Comparison of ENCODE assay signal across 18 cellular contexts in the genomic region with DNA sequence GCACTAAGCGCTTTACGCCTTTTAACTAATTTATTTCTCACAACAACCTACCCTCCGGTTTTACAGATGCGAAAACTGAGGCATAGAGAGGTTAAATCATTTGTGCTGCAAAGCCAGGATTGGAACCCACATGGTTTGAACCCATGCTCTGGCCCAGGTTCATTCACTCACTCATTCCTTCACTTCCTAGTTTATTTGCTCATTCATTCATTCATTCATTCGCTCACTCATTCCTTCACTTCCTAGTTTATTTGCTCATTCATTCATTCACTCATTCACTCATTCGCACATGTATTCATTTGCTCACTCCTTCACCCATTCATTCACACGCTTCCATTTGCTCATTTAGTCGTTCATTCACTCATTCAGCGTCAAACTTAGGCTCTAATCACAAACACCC. TPM values are rescaled to one million over a fixed set of nuclear protein-coding genes. Genes with fewer than 3 reads are reported as not detected.
A peak's percentile ranks its signal among the peaks of the same experiment; 100 is the strongest.
DNase-seq lines count a peak whose midpoint lies in the region; ATAC-seq, FAIRE-seq and TF ChIP-seq lines count a peak whose summit lies in the region.
"Had no signal": no experiment of that assay in that cellular context is flagged by ENCODE, and none has a peak within 500 bp of the region (broad histone marks: within the 10 kb centered on the region; RNA-seq: fewer than 3 reads in every experiment).

No MANE protein-coding gene starts in this region.

- CTCF ChIA-PET in HepG2 (lab: Yijun Ruan, JAX; ENCODE audit: low intra/inter-chr PET ratio, low total read pairs), result no interaction called here
- CTCF ChIA-PET in GM12878 (lab: Yijun Ruan, JAX), result no interaction called here

- TF ChIP-seq POLR2A in HepG2 (IDR thresholded peaks at IDR 0.05; ENCODE audit: insufficient read depth in 1 of 2, low read depth in 2 of 2, low read length in 2 of 2) (no peak), right lobe of liver (IDR thresholded peaks at IDR 0.05) (no peak), GM12878 (IDR thresholded peaks at IDR 0.05; ENCODE audit: low read depth, low read length) (no peak)

- TF ChIP-seq EP300 in HepG2 (IDR thresholded peaks at IDR 0.05; ENCODE audit: low read depth in 2 of 2, low read length in 2 of 2), result no peak
- no peak for TF ChIP-seq EP300 in HepG2 (CRISPR knock-in tag; IDR thresholded peaks at IDR 0.05; ENCODE audit: borderline replicate concordance)
- TF ChIP-seq EP300 in GM12878 (IDR thresholded peaks at IDR 0.05; ENCODE audit: borderline replicate concordance in 1 of 2, control insufficient read depth in 1 of 2, low read depth in 2 of 2, low read length in 2 of 2), result no peak

- peak overlapping the region; percentile 16 for H4K8ac ChIP-seq in mesenchymal stem cell (ENCODE audit: low read length)

- no peak for TF ChIP-seq CTCF in HepG2 (CRISPR knock-in tag; IDR thresholded peaks at IDR 0.05)
- no peak for TF ChIP-seq CTCF in right lobe of liver (IDR thresholded peaks at IDR 0.05)
- TF ChIP-seq CTCF in GM12878 (IDR thresholded peaks at IDR 0.05 in 2 of 3, conservative IDR thresholded peaks at IDR 0.05 in 1 of 3; ENCODE audit: control insufficient read depth in 2 of 3, extremely low read depth in 1 of 3, insufficient read depth in 1 of 3, low read depth in 3 of 3, low read length in 3 of 3), result no peak

- H3K4me2 ChIP-seq in HepG2 (ENCODE audit: low read depth, low read length) (no peak overlapping the region), GM12878 (ENCODE audit: control insufficient read depth, insufficient read depth) (no peak overlapping the region), mesenchymal stem cell (ENCODE audit: low read length, poor library complexity, severe bottlenecking) (no peak overlapping the region)
- H3K4me2 ChIP-seq: GM23338 had no signal

- H2BK15ac ChIP-seq in mesenchymal stem cell (ENCODE audit: low read depth, poor library complexity, severe bottlenecking), result no peak overlapping the region

- H3K4me1 ChIP-seq in HepG2 (ENCODE audit: insufficient read depth, low read length) (no peaks in the 10 kb centered on the region), right lobe of liver (no peaks in the 10 kb centered on the region), GM12878 (ENCODE audit: control insufficient read depth, insufficient read depth, low read length) (no peaks in the 10 kb centered on the region), mesenchymal stem cell (ENCODE audit: control insufficient read depth, insufficient read depth, low read depth, low read length) (peaks cover 4% of the 10 kb centered on the region)

- no peak for DNase-seq in HepG2 (ENCODE audit: low spot score)
- DNase-seq in right lobe of liver, result no peak
- DNase-seq in GM12878 (ENCODE audit: low read depth, low spot score), result no peak
- DNase-seq in mesenchymal stem cell, result no peak
- DNase-seq in 8988T, result no peak
- DNase-seq: C1 segment of cervical spinal cord; Calu3; CD4-positive, alpha-beta memory T cell; COR-L47; DMS53; DMS79 treated with DMSO at 0.1 percent for 48 hours; GF-D8; H9; HFFc6 had no signal

- no peaks in the 10 kb centered on the region for H3K36me3 ChIP-seq in HepG2 (replicated peaks in 1 of 2; ENCODE audit: control insufficient read depth in 1 of 2, insufficient read depth in 2 of 2, low read length in 2 of 2)
- H3K36me3 ChIP-seq in right lobe of liver, result no peaks in the 10 kb centered on the region
- H3K36me3 ChIP-seq in GM12878 (ENCODE audit: control insufficient read depth in 2 of 2, insufficient read depth in 2 of 2, low read length in 1 of 2), result no peaks in the 10 kb centered on the region
- peaks cover 0 to 4% of the 10 kb centered on the region in 2 experiments for H3K36me3 ChIP-seq in mesenchymal stem cell (ENCODE audit: control insufficient read depth in 1 of 2, insufficient read depth in 2 of 2, low read depth in 1 of 2, low read length in 2 of 2)

- WGBS in HepG2 (ENCODE audit: low lambda C conversion rate), result 77% methylated on average over 9 of the region's 9 CpGs
- 89% methylated on average over 9 of the region's 9 CpGs for WGBS in right lobe of liver (ENCODE audit: insufficient coverage, low coverage, low lambda C conversion rate, missing lambda C conversion rate)
- 58% methylated on average over 9 of the region's 9 CpGs for WGBS in GM12878 (ENCODE audit: insufficient coverage, insufficient replicate concordance, low lambda C conversion rate, missing lambda C conversion rate)
- 95% methylated on average over 8 of the region's 9 CpGs for WGBS in mesenchymal stem cell

- H2AFZ ChIP-seq in HepG2 (ENCODE audit: low read length) (no peak overlapping the region), GM12878 (ENCODE audit: control insufficient read depth, low read depth, low read length) (no peak overlapping the region), mesenchymal stem cell (ENCODE audit: low read depth, low read length) (no peak overlapping the region)
- H2AFZ ChIP-seq: GM23338 had no signal

- in situ Hi-C loops in HepG2 (cut with HindIII; ENCODE audit: extremely low pct_ligation_motif_present, low pct_unique_long_range_greater_than_20kb), result no loop called here
- in situ Hi-C loops in GM12878 (cut with MboI), result no loop called here

- H3K27me3 ChIP-seq in HepG2 (ENCODE audit: control insufficient read depth in 1 of 2, insufficient read depth in 2 of 2, low read length in 2 of 2), result peaks cover 0 to 6% of the 10 kb centered on the region in 2 experiments; a peak in 1 of 5 replicates
- H3K27me3 ChIP-seq in right lobe of liver, result no peaks in the 10 kb centered on the region
- no peaks in the 10 kb centered on the region; a peak in 1 of 4 replicates for H3K27me3 ChIP-seq in GM12878 (replicated peaks in 1 of 2; ENCODE audit: control insufficient read depth in 2 of 2, insufficient read depth in 2 of 2, low read length in 1 of 2)
- peaks cover 4 to 14% of the 10 kb centered on the region in 2 experiments for H3K27me3 ChIP-seq in mesenchymal stem cell (ENCODE audit: control insufficient read depth in 1 of 2, insufficient read depth in 1 of 2, low read length in 2 of 2)

- SMC1A ChIA-PET in GM12878 (lab: Charles Lee; ENCODE audit: uncharacterized antibody, unreplicated experiment), result no interaction called here

- H4K91ac ChIP-seq in mesenchymal stem cell (ENCODE audit: low read length), result no peak overlapping the region

- FAIRE-seq in HepG2 (lab: Jason Lieb, UNC) (no peak), GM12878 (lab: Jason Lieb, UNC) (no peak)
- FAIRE-seq: GM12892, GM19239 had no signal

- no peaks in the 10 kb centered on the region for H4K20me1 ChIP-seq in HepG2 (ENCODE audit: insufficient read depth, low read length)
- no peaks in the 10 kb centered on the region for H4K20me1 ChIP-seq in GM12878 (ENCODE audit: control insufficient read depth, insufficient read depth)

- H3K4me3 ChIP-seq in HepG2 (replicated peaks in 1 of 3; ENCODE audit: insufficient read depth in 1 of 3, low read depth in 2 of 3, low read length in 3 of 3), result no peak overlapping the region
- no peak overlapping the region for H3K4me3 ChIP-seq in right lobe of liver
- no peak overlapping the region for H3K4me3 ChIP-seq in GM12878
- H3K4me3 ChIP-seq in mesenchymal stem cell (ENCODE audit: insufficient read depth in 1 of 2, low read depth in 1 of 2, low read length in 2 of 2), result no peak overlapping the region
- H3K4me3 ChIP-seq: GM23338 had no signal

- no peak overlapping the region for H3K4ac ChIP-seq in mesenchymal stem cell (ENCODE audit: low read depth in 1 of 2, low read length in 2 of 2)

- H3K27ac ChIP-seq in HepG2 (ENCODE audit: extremely low read length, insufficient read depth, low read length), result no peak overlapping the region
- H3K27ac ChIP-seq in right lobe of liver, result no peak overlapping the region
- H3K27ac ChIP-seq in GM12878 (ENCODE audit: control insufficient read depth, insufficient read depth), result no peak overlapping the region
- no peak overlapping the region for H3K27ac ChIP-seq in mesenchymal stem cell (ENCODE audit: low read length, poor library complexity, severe bottlenecking)

- no peak overlapping the region for H2BK120ac ChIP-seq in mesenchymal stem cell (ENCODE audit: low read depth, low read length)

- no peak overlapping the region for H3K9ac ChIP-seq in HepG2 (ENCODE audit: insufficient read depth, low read depth, low read length)
- H3K9ac ChIP-seq in GM12878 (ENCODE audit: control insufficient read depth, insufficient read depth, low read length), result no peak overlapping the region
- no peak overlapping the region for H3K9ac ChIP-seq in mesenchymal stem cell (ENCODE audit: low read length)

- TF ChIP-seq RAD21 in HepG2 (CRISPR knock-in tag; IDR thresholded peaks at IDR 0.05), result no peak
- TF ChIP-seq RAD21 in GM12878 (IDR thresholded peaks at IDR 0.05; ENCODE audit: insufficient read depth, low read depth, low read length), result no peak

- H3K79me2 ChIP-seq in HepG2 (ENCODE audit: insufficient read depth, low read length) (no peaks in the 10 kb centered on the region), GM12878 (ENCODE audit: control insufficient read depth, insufficient read depth, low read length) (no peaks in the 10 kb centered on the region)

- no peak overlapping the region for H2AK5ac ChIP-seq in mesenchymal stem cell (ENCODE audit: low read length, severe bottlenecking)

- no peak overlapping the region for H2BK5ac ChIP-seq in mesenchymal stem cell (ENCODE audit: low read depth, low read length, poor library complexity, severe bottlenecking)

- no peak overlapping the region for H3K23ac ChIP-seq in mesenchymal stem cell (ENCODE audit: low read length in 2 of 2)

- intact Hi-C loops in HepG2 (cut with micrococcal nuclease; ENCODE audit: unreplicated experiment), result no loop called here
- intact Hi-C loops in right lobe of liver (cut with DNase I), result no loop called here
- intact Hi-C loops in GM12878 (cut with micrococcal nuclease; ENCODE audit: unreplicated experiment), result no loop called here

- H3K14ac ChIP-seq in mesenchymal stem cell (ENCODE audit: low read length in 2 of 2), result no peak overlapping the region

- POLR2A ChIA-PET in HepG2 (lab: Yijun Ruan, JAX), result no interaction called here
- POLR2A ChIA-PET in GM12878 (lab: Charles Lee), result no interaction called here

- no peak for ATAC-seq in HepG2
- ATAC-seq in right lobe of liver, result no peak
- no peak for ATAC-seq in GM12878
- no peak for ATAC-seq in GM21576 (IDR thresholded peaks at IDR 0.05; ENCODE audit: unreplicated experiment)

- H3K9me3 ChIP-seq in HepG2 (ENCODE audit: low read length), result no peaks in the 10 kb centered on the region
- H3K9me3 ChIP-seq in right lobe of liver, result no peaks in the 10 kb centered on the region
- no peaks in the 10 kb centered on the region for H3K9me3 ChIP-seq in GM12878 (replicated peaks; ENCODE audit: control insufficient read depth, insufficient read depth, low read length)
- no peaks in the 10 kb centered on the region for H3K9me3 ChIP-seq in mesenchymal stem cell (ENCODE audit: control insufficient read depth, low read length)

- RAD21 ChIA-PET in GM12878 (lab: Charles Lee; ENCODE audit: unreplicated experiment), result no interaction called here

- BruUV-seq in HepG2 (replicated peaks; lab: Mats Ljungman, UMichigan) (no TSS peak), GM12878 (replicated peaks; lab: Mats Ljungman, UMichigan) (no TSS peak)

- no peak overlapping the region for H3K18ac ChIP-seq in mesenchymal stem cell (ENCODE audit: low read depth in 1 of 2, low read length in 2 of 2)

- H2BK12ac ChIP-seq in mesenchymal stem cell (ENCODE audit: low read length in 2 of 2), result no peak overlapping the region

- H3K79me1 ChIP-seq in mesenchymal stem cell (replicated peaks; ENCODE audit: low read length, poor library complexity, severe bottlenecking), result no peaks in the 10 kb centered on the region

RNA-seq across cellular contexts. Expression of a gene that starts 29.4 kb away (rescaled TPM):
- 0.09 and 0.11 TPM in 2 replicates for total RNA-seq in HepG2 (2016; rRNA removed; fragmentation: Illumina TruSeq; extraction: Trizol)
- total RNA-seq in HepG2 (2016; cell fraction: cytosol; rRNA removed; fragmentation: Illumina TruSeq; extraction: Trizol; ENCODE audit: low read depth), result not detected in 2 replicates
- 0.03 and 0.13 TPM in 2 replicates for total RNA-seq in HepG2 (2016; cell fraction: insoluble cytoplasmic fraction; rRNA removed; fragmentation: Illumina TruSeq; extraction: Trizol)
- 0.03 TPM in 2 replicates for total RNA-seq in HepG2 (2016; cell fraction: membrane; rRNA removed; fragmentation: Illumina TruSeq; extraction: Trizol)
- total RNA-seq in HepG2 (2016; cell fraction: nucleus; rRNA removed; fragmentation: Illumina TruSeq; extraction: Trizol), result 0.09 TPM in 1 of 2 replicates, not detected in the other
- polyA plus RNA-seq in HepG2 (2011; rRNA removed), result 0.13 and 0.14 TPM in 2 replicates
- polyA plus RNA-seq in HepG2 (2011; cell fraction: cytosol; rRNA removed), result 0.09 and 0.15 TPM in 2 replicates
- 0.28 and 0.82 TPM in 2 replicates for polyA plus RNA-seq in HepG2 (2011; cell fraction: nucleus; rRNA removed)
- 0.20 and 0.31 TPM in 2 replicates for polyA plus RNA-seq in HepG2 (2012)
- 0.02 and 0.08 TPM in 2 replicates for polyA plus RNA-seq in HepG2 (2016; cell fraction: cytosol; fragmentation: Illumina TruSeq; extraction: Trizol; ENCODE audit: low read depth)
- polyA plus RNA-seq in HepG2 (2016; cell fraction: insoluble cytoplasmic fraction; fragmentation: Illumina TruSeq; extraction: Trizol; ENCODE audit: low read depth), result 0.03 and 0.09 TPM in 2 replicates
- polyA plus RNA-seq in HepG2 (2016; cell fraction: membrane; fragmentation: Illumina TruSeq; extraction: Trizol; ENCODE audit: low read depth), result 0.06 TPM in 1 of 2 replicates, not detected in the other
- polyA plus RNA-seq in HepG2 (2016; cell fraction: nucleus; fragmentation: Illumina TruSeq; extraction: Trizol; ENCODE audit: insufficient read depth, low read depth), result 0.14 TPM in 1 of 2 replicates, not detected in the other
- 0.14 and 1.5 TPM in 2 replicates for polyA minus RNA-seq in HepG2 (2011; rRNA and poly(A)+ RNA removed; ENCODE audit: low replicate concordance)
- polyA minus RNA-seq in HepG2 (2011; cell fraction: cytosol; rRNA and poly(A)+ RNA removed), result 0.09 and 0.20 TPM in 2 replicates
- polyA minus RNA-seq in HepG2 (2011; cell fraction: nucleus; rRNA and poly(A)+ RNA removed), result 0.13 and 0.25 TPM in 2 replicates
- 1 to 10 TPM; 4.9 to 9.8 (median 6.4) TPM for total RNA-seq in right lobe of liver
- total RNA-seq in GM12878 (2013; cell fraction: nucleolus; rRNA removed), result 0.12 and 0.21 TPM in 2 replicates
- 0.05 and 0.28 TPM in 2 replicates for total RNA-seq in GM12878 (2014; rRNA removed)
- total RNA-seq in GM12878 (2014; rRNA removed; fragmentation: Illumina TruSeq; extraction: Trizol), result 0.04 and 0.05 TPM in 2 replicates
- 0.16 and 0.26 TPM in 2 replicates for total RNA-seq in GM12878 (2021)
- polyA plus RNA-seq in GM12878 (2011; ENCODE audit: low read depth), result 0.07 TPM
- 0.03 and 0.05 TPM in 2 replicates for polyA plus RNA-seq in GM12878 (2011; rRNA removed)
- 0.06 and 0.08 TPM in 2 replicates for polyA plus RNA-seq in GM12878 (2011; cell fraction: cytosol; rRNA removed)
- 0.16 and 0.20 TPM in 2 replicates for polyA plus RNA-seq in GM12878 (2011; cell fraction: nucleus; rRNA removed)
- polyA plus RNA-seq in GM12878 (2012), result 0.07 and 0.12 TPM in 2 replicates
- 0.04 TPM in 1 of 2 replicates, not detected in the other for polyA plus RNA-seq in GM12878 (2014; fragmentation: Illumina TruSeq; extraction: Trizol)
- polyA plus RNA-seq in GM12878 (2014; fragmentation: Nextera tagmentation; extraction: Ambion mirVana), result not detected
- polyA plus RNA-seq in GM12878 (2014; rRNA removed), result 0.05 TPM in 2 replicates
- polyA plus RNA-seq in GM12878 (2016; fragmentation: Nextera tagmentation; extraction: Ambion mirVana), result not detected
- 0.05 and 0.07 TPM in 2 replicates for polyA minus RNA-seq in GM12878 (2011; rRNA and poly(A)+ RNA removed)
- not detected in 2 replicates for polyA minus RNA-seq in GM12878 (2011; cell fraction: cytosol; rRNA and poly(A)+ RNA removed)
- 0.12 and 0.19 TPM in 2 replicates for polyA minus RNA-seq in GM12878 (2011; cell fraction: nucleus; rRNA and poly(A)+ RNA removed)
- polyA plus RNA-seq in mesenchymal stem cell (2013, experiment 1 of 2), result 2.0 TPM
- polyA plus RNA-seq in mesenchymal stem cell (2013, experiment 2 of 2), result 1.8 TPM
